Comparison of ENCODE assay signal across 12 cellular contexts in genomic region chr1:43294761-43295160, GRCh38. TPM values are rescaled to one million over a fixed set of nuclear protein-coding genes. Genes with fewer than 3 reads are reported as not detected.
DNase-seq lines count a peak whose midpoint lies in the region; FAIRE-seq and TF ChIP-seq lines count a peak whose summit lies in the region.
"Had no signal": no experiment of that assay in that cellular context is flagged by ENCODE, and none has a peak within 500 bp of the region (broad histone marks: within the 10 kb centered on the region; RNA-seq: fewer than 3 reads in every experiment).

No MANE protein-coding gene starts in this region.

- no peak for DNase-seq in activated T-helper 2 cell treated with anti-CD3 and anti-CD28 coated beads, Interferon-gamma antibody, Interleukin-2, Interleukin-4, amounts not matched to agents 10 μg/mL and 5 μg/mL and 100 μg/mL, durations not matched to agents 14 hours and 24 hours and 36 hours (ENCODE audit: low spot score)
- no peak for DNase-seq in H1 (ENCODE audit: low read depth in 1 of 2, low spot score in 2 of 2)
- DNase-seq in stomach = no peak
- DNase-seq in occipital lobe (lab: John Stamatoyannopoulos, UW) = no peak
- DNase-seq in NCI-H2029 (lab: John Stamatoyannopoulos, UW) = no peak
- DNase-seq: activated effector memory CD4-positive, alpha-beta T cell treated with Interleukin-2 at 50 U/mL for 16 hours; central memory CD4-positive, alpha-beta T cell; islet precursor cell had no signal

- no peak for FAIRE-seq in H1 (lab: Jason Lieb, UNC)

- no peak for TF ChIP-seq EP300 in H1 (IDR thresholded peaks at IDR 0.05; ENCODE audit: borderline replicate concordance in 1 of 2, low read depth in 2 of 2, low read length in 2 of 2)
- no peak for TF ChIP-seq EP300 in stomach (IDR thresholded peaks at IDR 0.05)

- no peaks in the 10 kb centered on the region; the same call in 1 of the 2 replicates for H3K23me2 ChIP-seq in H1 (ENCODE audit: low read depth, low read length)

- H3K14ac ChIP-seq in H1 (ENCODE audit: insufficient read length) = no peak overlapping the region

- H3K36me3 ChIP-seq in H1 (ENCODE audit: control insufficient read depth in 2 of 4, insufficient read depth in 4 of 4, low read length in 3 of 4) (no peaks in the 10 kb centered on the region), stomach (no peaks in the 10 kb centered on the region)

- no peak overlapping the region for H2BK12ac ChIP-seq in H1 (ENCODE audit: low read depth, low read length)

- no peak overlapping the region for H2AFZ ChIP-seq in H1 (ENCODE audit: low read length)

- H4K20me1 ChIP-seq in H1 (replicated peaks in 1 of 2; ENCODE audit: control insufficient read depth in 1 of 2, insufficient read depth in 2 of 2, low read length in 2 of 2) = no peaks in the 10 kb centered on the region

- H2BK15ac ChIP-seq in H1 (ENCODE audit: low read length) = no peak overlapping the region

- H2BK5ac ChIP-seq in H1 (ENCODE audit: low read depth, low read length) = no peak overlapping the region

- peak overlapping the region; percentile 53 for H3K27ac Mint-ChIP-seq in activated T-helper 2 cell treated with anti-CD3 and anti-CD28 coated beads, Interferon-gamma antibody, Interleukin-2, Interleukin-4, amounts not matched to agents 10 μg/mL and 5 μg/mL and 100 μg/mL, durations not matched to agents 14 hours and 24 hours and 36 hours

- TF ChIP-seq RAD21 in H1 (IDR thresholded peaks at IDR 0.05 in 1 of 2, conservative IDR thresholded peaks at IDR 0.05 in 1 of 2; ENCODE audit: low read depth in 2 of 2, low read length in 2 of 2) = no peak

- no peak overlapping the region for H3K56ac ChIP-seq in H1 (replicated peaks; ENCODE audit: insufficient read length, low read depth, low read length)

- H4K91ac ChIP-seq in H1 (replicated peaks; ENCODE audit: insufficient read length, low read length) = no peak overlapping the region

- no peak overlapping the region for H3K4me3 Mint-ChIP-seq in activated T-helper 2 cell treated with anti-CD3 and anti-CD28 coated beads, Interferon-gamma antibody, Interleukin-2, Interleukin-4, amounts not matched to agents 10 μg/mL and 5 μg/mL and 100 μg/mL, durations not matched to agents 14 hours and 24 hours and 36 hours (ENCODE audit: low read depth)

- H2AK5ac ChIP-seq in H1 (ENCODE audit: low read depth, low read length) = no peak overlapping the region

- H3K9ac ChIP-seq in H1 (replicated peaks in 1 of 4; ENCODE audit: extremely low read depth in 1 of 4, low read depth in 3 of 4, low read length in 3 of 4) = no peak overlapping the region

- peak overlapping the region; percentile 63; the same call in 1 of the 2 replicates for H2BK20ac ChIP-seq in H1 (ENCODE audit: low read length)

- no peak overlapping the region for H3K4me3 ChIP-seq in H1 (ENCODE audit: extremely low read depth in 1 of 4, insufficient read depth in 2 of 4, low read depth in 3 of 4, low read length in 4 of 4)
- no peak overlapping the region for H3K4me3 ChIP-seq in stomach

- H3K9me3 Mint-ChIP-seq in activated T-helper 2 cell treated with anti-CD3 and anti-CD28 coated beads, Interferon-gamma antibody, Interleukin-2, Interleukin-4, amounts not matched to agents 10 μg/mL and 5 μg/mL and 100 μg/mL, durations not matched to agents 14 hours and 24 hours and 36 hours = no peaks in the 10 kb centered on the region

- intact Hi-C loops in activated T-helper 2 cell treated with anti-CD3 and anti-CD28 coated beads, Interferon-gamma antibody, Interleukin-2, Interleukin-4, amounts not matched to agents 10 μg/mL and 5 μg/mL and 100 μg/mL, durations not matched to agents 14 hours and 24 hours and 36 hours (cut with micrococcal nuclease) = loop anchor here (2.0 to 5.0 kb wide), 2 partner anchors 36 to 53 kb away; no protein-coding TSS in a partner anchor
- intact Hi-C loops in stomach (cut with DNase I; ENCODE audit: low total_unique reads) = no loop called here

- no peak overlapping the region for H4K5ac ChIP-seq in H1 (ENCODE audit: insufficient read length, low read depth, low read length)

- TF ChIP-seq CTCF in H1 (IDR thresholded peaks at IDR 0.05; ENCODE audit: control extremely low read depth in 1 of 3, insufficient read depth in 1 of 3, low read depth in 1 of 3, low read length in 3 of 3) = no peak
- TF ChIP-seq CTCF in stomach (IDR thresholded peaks at IDR 0.05) = no peak

- no peak overlapping the region for H2BK120ac ChIP-seq in H1 (replicated peaks; ENCODE audit: low read depth, low read length)

- peaks cover 22% of the 10 kb centered on the region for H3K4me1 Mint-ChIP-seq in activated T-helper 2 cell treated with anti-CD3 and anti-CD28 coated beads, Interferon-gamma antibody, Interleukin-2, Interleukin-4, amounts not matched to agents 10 μg/mL and 5 μg/mL and 100 μg/mL, durations not matched to agents 14 hours and 24 hours and 36 hours (ENCODE audit: low read depth)

- H4K8ac ChIP-seq in H1 (ENCODE audit: extremely low read depth, insufficient read depth, low read length) = no peak overlapping the region

- TF ChIP-seq POLR2A in H1 (IDR thresholded peaks at IDR 0.05; ENCODE audit: control extremely low read depth in 1 of 2, low read depth in 2 of 2, low read length in 2 of 2) = no peak
- TF ChIP-seq POLR2A in stomach (IDR thresholded peaks at IDR 0.05) = no peak

- H3K27me3 ChIP-seq in H1 (replicated peaks in 1 of 4; ENCODE audit: control insufficient read depth in 3 of 4, extremely low read depth in 1 of 4, insufficient read depth in 3 of 4, low read length in 3 of 4) (no peaks in the 10 kb centered on the region), stomach (no peaks in the 10 kb centered on the region)

- no peak overlapping the region for H3K4me2 ChIP-seq in H1 (ENCODE audit: insufficient read depth in 1 of 2, low read depth in 2 of 2, low read length in 2 of 2)

- no peaks in the 10 kb centered on the region for H3K79me1 ChIP-seq in H1 (ENCODE audit: low read depth, low read length)

- no peaks in the 10 kb centered on the region for H3K79me2 ChIP-seq in H1 (ENCODE audit: control insufficient read depth in 1 of 2, insufficient read depth in 2 of 2, low read length in 2 of 2)

- CTCF ChIA-PET in H1 (lab: Charles Lee; ENCODE audit: partially characterized antibody) = interaction anchor here (1.1 to 3.1 kb wide), 4 partner anchors 10 to 119 kb away, joined by 3 to 26 read pairs (median 6); partner anchors contain the start of gene C1orf210

- no peak overlapping the region for H3K4ac ChIP-seq in H1 (replicated peaks; ENCODE audit: insufficient read length, low read depth, low read length)

- H3K4me1 ChIP-seq in H1 (replicated peaks in 1 of 4; ENCODE audit: control insufficient read depth in 3 of 4, insufficient read depth in 4 of 4, low read length in 3 of 4) = peaks cover 0 to 8% (median 4%) of the 10 kb centered on the region in 4 experiments; a peak in 4 of 7 replicates
- H3K4me1 ChIP-seq in stomach = peaks cover 15 to 34% (median 24%) of the 10 kb centered on the region in 4 donors

- H3K23ac ChIP-seq in H1 (ENCODE audit: insufficient read length) = no peak overlapping the region

- H3K18ac ChIP-seq in H1 (ENCODE audit: extremely low read depth, low read length) = no peak overlapping the region

- H3K27ac ChIP-seq in H1 (ENCODE audit: low read depth, low read length) (no peak overlapping the region), stomach (peak overlapping the region; percentile 36 to 76 (median 71))
- H3K27ac ChIP-seq: HL-60, VCaP had no signal

- no peaks in the 10 kb centered on the region for H3K9me3 ChIP-seq in H1 (ENCODE audit: insufficient read depth in 2 of 2, low read depth in 1 of 2, low read length in 1 of 2)
- H3K9me3 ChIP-seq in stomach = no peaks in the 10 kb centered on the region

- H3K27me3 Mint-ChIP-seq in activated T-helper 2 cell treated with anti-CD3 and anti-CD28 coated beads, Interferon-gamma antibody, Interleukin-2, Interleukin-4, amounts not matched to agents 10 μg/mL and 5 μg/mL and 100 μg/mL, durations not matched to agents 14 hours and 24 hours and 36 hours (ENCODE audit: low read depth) = no peaks in the 10 kb centered on the region

- WGBS in H1 (ENCODE audit: extremely low coverage in 1 of 2, insufficient coverage in 1 of 2, insufficient read length in 1 of 2, insufficient replicate concordance in 2 of 2, low coverage in 1 of 2, low lambda C conversion rate in 2 of 2, missing lambda C conversion rate in 1 of 2), 2 experiments = 92% methylated on average over 8 of the region's 8 CpGs; no CpG with 5 or more reads in 1 of the 2 experiments
- 78 to 90% (median 88%) methylated on average over 8 of the region's 8 CpGs for WGBS in stomach, 5 donors

- POLR2A ChIA-PET in H1 (lab: Charles Lee; ENCODE audit: partially characterized antibody) = interaction anchor here (1.7 to 2.6 kb wide), 3 partner anchors 9 to 24 kb away, joined by 5 to 15 read pairs (median 7); partner anchors contain the start of genes C1orf210 and TMEM125

- no peaks in the 10 kb centered on the region for H3K36me3 Mint-ChIP-seq in activated T-helper 2 cell treated with anti-CD3 and anti-CD28 coated beads, Interferon-gamma antibody, Interleukin-2, Interleukin-4, amounts not matched to agents 10 μg/mL and 5 μg/mL and 100 μg/mL, durations not matched to agents 14 hours and 24 hours and 36 hours (ENCODE audit: low read depth)

RNA-seq across cellular contexts. Expression of gene TIE1, which starts 6.0 kb away (rescaled TPM):
- total RNA-seq in activated T-helper 2 cell treated with anti-CD3 and anti-CD28 coated beads, Interferon-gamma antibody, Interleukin-2, Interleukin-4, amounts not matched to agents 10 μg/mL and 5 μg/mL and 100 μg/mL, durations not matched to agents 14 hours and 24 hours and 36 hours = 2.9 and 3.1 TPM in 2 replicates
- total RNA-seq in H1 (2021; fragmentation: NEBNext Ultra II Directional; extraction: Animal tissue kit (Norgen Biotek cat#: 25700)) = 2.2 and 2.7 TPM in 2 replicates
- polyA plus RNA-seq in H1 (2011; rRNA removed) (0.74 and 1.5 TPM in 2 replicates), stomach (1 to 10 TPM; 2.1 to 5.8 (median 3.1) TPM)
- polyA plus RNA-seq in H1 (2011; cell fraction: cytosol; rRNA removed) = 1.2 TPM
- 3.8 TPM for polyA plus RNA-seq in H1 (2011; cell fraction: nucleus; rRNA removed)
- polyA plus RNA-seq in H1 (2012, experiment 1 of 2) = 1.1 to 1.7 TPM (median 1.6 TPM) in 4 replicates
- polyA plus RNA-seq in H1 (2012, experiment 2 of 2) = 1.4 TPM
- polyA plus RNA-seq in H1 (2013, experiment 1 of 2) = 5.6 TPM
- 4.5 TPM for polyA plus RNA-seq in H1 (2013, experiment 2 of 2)
- 1.7 and 1.9 TPM in 2 replicates for polyA minus RNA-seq in H1 (2011; rRNA and poly(A)+ RNA removed)
- polyA minus RNA-seq in H1 (2011; cell fraction: cytosol; rRNA and poly(A)+ RNA removed) = 5.9 TPM
- polyA minus RNA-seq in H1 (2011; cell fraction: nucleus; rRNA and poly(A)+ RNA removed) = 3.0 TPM
- total RNA-seq in stomach (10 to 100 TPM in 4 of 5 donors, not detected in 1; 13.8 to 36.2 (median 16.4) TPM), occipital lobe (7.0 TPM)
- total RNA-seq: NCI-H460 had no signal
- polyA plus RNA-seq: neural cell had no signal

RNA-seq across cellular contexts. Expression of gene C1orf210, which starts 9.4 kb away (rescaled TPM):
- not detected in 2 replicates for total RNA-seq in activated T-helper 2 cell treated with anti-CD3 and anti-CD28 coated beads, Interferon-gamma antibody, Interleukin-2, Interleukin-4, amounts not matched to agents 10 μg/mL and 5 μg/mL and 100 μg/mL, durations not matched to agents 14 hours and 24 hours and 36 hours
- total RNA-seq in H1 (2021; fragmentation: NEBNext Ultra II Directional; extraction: Animal tissue kit (Norgen Biotek cat#: 25700)) = 10.6 and 12.0 TPM in 2 replicates
- 27.9 and 29.9 TPM in 2 replicates for polyA plus RNA-seq in H1 (2011; rRNA removed)
- polyA plus RNA-seq in H1 (2011; cell fraction: cytosol; rRNA removed) = 25.0 TPM
- 10.0 TPM for polyA plus RNA-seq in H1 (2011; cell fraction: nucleus; rRNA removed)
- polyA plus RNA-seq in H1 (2012, experiment 1 of 2) = 10.1 to 12.6 TPM (median 10.7 TPM) in 4 replicates
- 13.0 TPM for polyA plus RNA-seq in H1 (2012, experiment 2 of 2)
- polyA plus RNA-seq in H1 (2013, experiment 1 of 2) = 13.8 TPM
- 16.0 TPM for polyA plus RNA-seq in H1 (2013, experiment 2 of 2)
- polyA minus RNA-seq in H1 (2011; rRNA and poly(A)+ RNA removed) = 14.1 and 15.4 TPM in 2 replicates
- polyA minus RNA-seq in H1 (2011; cell fraction: cytosol; rRNA and poly(A)+ RNA removed) = 5.4 TPM
- polyA minus RNA-seq in H1 (2011; cell fraction: nucleus; rRNA and poly(A)+ RNA removed) = 5.0 TPM
- total RNA-seq in stomach = 10 to 100 TPM in 2 of 5 donors, 1 to 10 TPM in 2, not detected in 1; 4.3 to 24.3 (median 11.6) TPM
- 10 to 100 TPM in 2 of 3 donors, 1 to 10 TPM in 1; 7.7 to 34.4 (median 20.2) TPM for polyA plus RNA-seq in stomach
- not detected for total RNA-seq in occipital lobe
- polyA plus RNA-seq: neural cell had no signal

RNA-seq across cellular contexts. Expression of gene TMEM125, which starts 25.0 kb away (rescaled TPM):
- total RNA-seq in activated T-helper 2 cell treated with anti-CD3 and anti-CD28 coated beads, Interferon-gamma antibody, Interleukin-2, Interleukin-4, amounts not matched to agents 10 μg/mL and 5 μg/mL and 100 μg/mL, durations not matched to agents 14 hours and 24 hours and 36 hours = not detected in 2 replicates
- 24.6 and 26.5 TPM in 2 replicates for total RNA-seq in H1 (2021; fragmentation: NEBNext Ultra II Directional; extraction: Animal tissue kit (Norgen Biotek cat#: 25700))
- polyA plus RNA-seq in H1 (2011; rRNA removed) = 46.7 and 54.2 TPM in 2 replicates
- polyA plus RNA-seq in H1 (2011; cell fraction: cytosol; rRNA removed) = 46.6 TPM
- polyA plus RNA-seq in H1 (2011; cell fraction: nucleus; rRNA removed) = 76.7 TPM
- 14.5 to 42.9 TPM (median 25.8 TPM) in 4 replicates for polyA plus RNA-seq in H1 (2012, experiment 1 of 2)
- polyA plus RNA-seq in H1 (2012, experiment 2 of 2) = 26.3 TPM
- 15.4 TPM for polyA plus RNA-seq in H1 (2013, experiment 1 of 2)
- 16.1 TPM for polyA plus RNA-seq in H1 (2013, experiment 2 of 2)
- 22.8 and 31.0 TPM in 2 replicates for polyA minus RNA-seq in H1 (2011; rRNA and poly(A)+ RNA removed)
- 25.0 TPM for polyA minus RNA-seq in H1 (2011; cell fraction: cytosol; rRNA and poly(A)+ RNA removed)
- 20.6 TPM for polyA minus RNA-seq in H1 (2011; cell fraction: nucleus; rRNA and poly(A)+ RNA removed)
- 10 to 100 TPM in 3 of 5 donors, 1 to 10 TPM in 2; 7.0 to 41.9 (median 13.6) TPM for total RNA-seq in stomach
- 10 to 100 TPM; 19.2 to 38.8 (median 26.5) TPM for polyA plus RNA-seq in stomach
- 0.78 TPM for total RNA-seq in occipital lobe
- total RNA-seq: NCI-H460 had no signal
- polyA plus RNA-seq: neural cell had no signal

RNA-seq across cellular contexts. Expression of gene MPL, which starts 42.9 kb away (rescaled TPM):
- total RNA-seq in activated T-helper 2 cell treated with anti-CD3 and anti-CD28 coated beads, Interferon-gamma antibody, Interleukin-2, Interleukin-4, amounts not matched to agents 10 μg/mL and 5 μg/mL and 100 μg/mL, durations not matched to agents 14 hours and 24 hours and 36 hours = not detected in 2 replicates
- total RNA-seq in H1 (2021; fragmentation: NEBNext Ultra II Directional; extraction: Animal tissue kit (Norgen Biotek cat#: 25700)) = not detected in 2 replicates
- 0.08 and 0.11 TPM in 2 replicates for polyA plus RNA-seq in H1 (2011; rRNA removed)
- polyA plus RNA-seq in H1 (2011; cell fraction: cytosol; rRNA removed) = not detected
- polyA plus RNA-seq in H1 (2011; cell fraction: nucleus; rRNA removed) = 0.07 TPM
- 0.27 to 0.55 TPM (median 0.43 TPM) in 3 of 4 replicates, not detected in the other for polyA plus RNA-seq in H1 (2012, experiment 1 of 2)
- not detected for polyA plus RNA-seq in H1 (2012, experiment 2 of 2)
- polyA plus RNA-seq in H1 (2013, experiment 1 of 2) = 0.04 TPM
- 0.09 TPM for polyA plus RNA-seq in H1 (2013, experiment 2 of 2)
- polyA minus RNA-seq in H1 (2011; rRNA and poly(A)+ RNA removed) = 0.15 TPM in 1 of 2 replicates, not detected in the other
- polyA minus RNA-seq in H1 (2011; cell fraction: cytosol; rRNA and poly(A)+ RNA removed) = not detected
- not detected for polyA minus RNA-seq in H1 (2011; cell fraction: nucleus; rRNA and poly(A)+ RNA removed)
- not detected for total RNA-seq in stomach
- not detected for polyA plus RNA-seq in stomach
- total RNA-seq in occipital lobe = not detected
- total RNA-seq: NCI-H460 had no signal
- polyA plus RNA-seq: neural cell had no signal
